12 cellular contexts compared by ENCODE assay signal in genomic region chr1:108896160-108897150, GRCh38. TPM values are rescaled to one million over a fixed set of nuclear protein-coding genes. Genes with fewer than 3 reads are reported as not detected.
DNase-seq lines count a peak whose midpoint lies in the region; ATAC-seq and TF ChIP-seq lines count a peak whose summit lies in the region.
"Had no signal": no experiment of that assay in that cellular context is flagged by ENCODE, and none has a peak within 500 bp of the region (broad histone marks: within the 10 kb centered on the region; RNA-seq: fewer than 3 reads in every experiment).

No MANE protein-coding gene starts in this region.

- H3K27me3 Mint-ChIP-seq in MCF 10A (ENCODE audit: insufficient read depth, unreplicated experiment), result no peaks in the 10 kb centered on the region
- H3K27me3 Mint-ChIP-seq in brain, result no peaks in the 10 kb centered on the region

- ATAC-seq in left lung (peak; percentile 25), HG02623 (IDR thresholded peaks at IDR 0.05; ENCODE audit: unreplicated experiment) (no peak)

- H3K4me1 Mint-ChIP-seq in MCF 10A (ENCODE audit: insufficient read depth, unreplicated experiment) (peaks cover 34% of the 10 kb centered on the region), brain (peaks cover 44% of the 10 kb centered on the region)

- H3K4me3 Mint-ChIP-seq in MCF 10A (ENCODE audit: unreplicated experiment), result no peak overlapping the region
- peak overlapping the region in 3 of 5 experiments; percentile 10 to 64 (median 57) for H3K4me3 Mint-ChIP-seq in brain
- H3K4me3 Mint-ChIP-seq: activated T-helper 1 cell treated with anti-CD3 and anti-CD28 coated beads, Interleukin-12 subunit alpha, Interleukin-12 subunit beta, Interleukin-2, Interleukin-4 antibody, amounts not matched to agents 30 ng/mL and 10 ng/mL and 1 ng/mL, durations not matched to agents 14 hours and 24 hours and 36 hours had no signal

- H3K27ac Mint-ChIP-seq in MCF 10A (ENCODE audit: low read depth, unreplicated experiment), result peak overlapping the region; percentile 67
- H3K27ac Mint-ChIP-seq in brain, result peak overlapping the region in 4 of 5 experiments; percentile 6 to 84 (median 51)
- H3K27ac Mint-ChIP-seq: activated T-helper 1 cell treated with anti-CD3 and anti-CD28 coated beads, Interleukin-12 subunit alpha, Interleukin-12 subunit beta, Interleukin-2, Interleukin-4 antibody, amounts not matched to agents 30 ng/mL and 10 ng/mL and 1 ng/mL, durations not matched to agents 14 hours and 24 hours and 36 hours had no signal

- CTCF ChIA-PET in MCF 10A (lab: Yijun Ruan, JAX), result interaction anchor here (0.6 to 9.2 kb wide), 11 partner anchors 9 to 216 kb away, joined by 3 to 255 read pairs (median 3); partner anchors contain the start of gene GPSM2

- H3K4me1 ChIP-seq in breast epithelium (peaks cover 0 to 4% of the 10 kb centered on the region in 2 donors), left lung (peaks cover 0 to 4% of the 10 kb centered on the region in 2 donors), urinary bladder (ENCODE audit: insufficient read depth) (no peaks in the 10 kb centered on the region)

- WGBS in urinary bladder, result 42% methylated on average over 10 of the region's 10 CpGs

- POLR2A ChIA-PET in MCF 10A (lab: Yijun Ruan, JAX), result interaction anchor here (0.6 to 7.9 kb wide), 23 partner anchors 10 to 319 kb away, joined by 3 to 185 read pairs (median 5); partner anchors contain the start of genes CLCC1, GPSM2 and STXBP3

- H3K9me3 ChIP-seq in breast epithelium, result no peaks in the 10 kb centered on the region
- no peaks in the 10 kb centered on the region for H3K9me3 ChIP-seq in left lung
- H3K9me3 ChIP-seq: BE2C had no signal

- no peak for TF ChIP-seq CTCF in MCF 10A (IDR thresholded peaks at IDR 0.05; ENCODE audit: unreplicated experiment)
- no peak for TF ChIP-seq CTCF in breast epithelium (IDR thresholded peaks at IDR 0.05)
- no peak for TF ChIP-seq CTCF in brain (conservative IDR thresholded peaks at IDR 0.05)
- TF ChIP-seq CTCF in left lung (IDR thresholded peaks at IDR 0.05), result no peak

- H3K4me3 ChIP-seq in breast epithelium (no peak overlapping the region), left lung (no peak overlapping the region), urinary bladder (ENCODE audit: low read depth, low read length) (no peak overlapping the region)
- H3K4me3 ChIP-seq: PC-9 had no signal

- TF ChIP-seq POLR2A in breast epithelium (IDR thresholded peaks at IDR 0.05), result no peak

- H3K36me3 Mint-ChIP-seq in MCF 10A (ENCODE audit: insufficient read depth, unreplicated experiment) (peaks cover 42% of the 10 kb centered on the region), brain (no peaks in the 10 kb centered on the region)

- H3K36me3 ChIP-seq in breast epithelium (no peaks in the 10 kb centered on the region), left lung (no peaks in the 10 kb centered on the region), urinary bladder (ENCODE audit: insufficient read depth) (no peaks in the 10 kb centered on the region)

- H3K27ac ChIP-seq in breast epithelium (no peak overlapping the region), left lung (peak overlapping the region in 1 of 2 donors; percentile 54), urinary bladder (ENCODE audit: low read depth) (peak overlapping the region; percentile 23)
- H3K27ac ChIP-seq: PC-9 had no signal

- H3K27me3 ChIP-seq in breast epithelium (no peaks in the 10 kb centered on the region), left lung (no peaks in the 10 kb centered on the region)
- H3K27me3 ChIP-seq: BE2C had no signal

- no TSS peak for BruUV-seq in MCF 10A (replicated peaks; lab: Mats Ljungman, UMichigan)

- intact Hi-C loops in MCF 10A (cut with micrococcal nuclease) (loop anchor here (5.0 kb wide), 1 partner anchor 254 kb away; no protein-coding TSS in a partner anchor), breast epithelium (cut with DNase I; ENCODE audit: low total_unique reads) (no loop called here), left lung (cut with DNase I) (loop anchor here in 1 of 2 donors (5.0 kb wide), 1 partner anchor 69 kb away; no protein-coding TSS in a partner anchor)

- DNase-seq in MCF 10A (ENCODE audit: unreplicated experiment) (no peak), breast epithelium (ENCODE audit: low spot score in 2 of 2) (no peak), left lung (no peak), NCI-H2107 treated with DMSO at 0.1 percent for 48 hours (lab: John Stamatoyannopoulos, UW; ENCODE audit: unreplicated experiment) (no peak), NCI-H1105 treated with DMSO at 0.1 percent for 48 hours (lab: John Stamatoyannopoulos, UW) (no peak)
- DNase-seq: BE2C; PC-9; stimulated activated CD4-positive, alpha-beta T cell treated with anti-CD3 and anti-CD28 coated beads, Interleukin-4, amount 100 ng/mL, for 4 hours had no signal

- no peaks in the 10 kb centered on the region for H3K9me3 Mint-ChIP-seq in MCF 10A (ENCODE audit: unreplicated experiment)
- H3K9me3 Mint-ChIP-seq in brain, result no peaks in the 10 kb centered on the region
- H3K9me3 Mint-ChIP-seq: activated T-helper 1 cell treated with anti-CD3 and anti-CD28 coated beads, Interleukin-12 subunit alpha, Interleukin-12 subunit beta, Interleukin-2, Interleukin-4 antibody, amounts not matched to agents 30 ng/mL and 10 ng/mL and 1 ng/mL, durations not matched to agents 14 hours and 24 hours and 36 hours had no signal

RNA-seq across cellular contexts. Expression of gene GPSM2, which starts 19.7 kb away (rescaled TPM):
- 61.2 and 88.7 TPM in 2 replicates for total RNA-seq in MCF 10A (2022)
- total RNA-seq in breast epithelium, result 10 to 100 TPM; 11.5 to 25.9 (median 18.1) TPM
- polyA plus RNA-seq in brain (ENCODE audit: insufficient read depth, low read depth, low replicate concordance), result 19.0 TPM
- 10 to 100 TPM; 25.1 to 27.0 TPM for total RNA-seq in left lung
- total RNA-seq in urinary bladder, result 66.4 TPM
- 5.6 TPM for polyA plus RNA-seq in urinary bladder

RNA-seq across cellular contexts. Expression of gene AKNAD1, which starts 39.6 kb away (rescaled TPM):
- total RNA-seq in MCF 10A (2022) (6.1 and 7.2 TPM in 2 replicates), breast epithelium (1 to 10 TPM; 2.3 to 4.1 (median 2.9) TPM), left lung (not detected), urinary bladder (1.8 TPM)
- polyA plus RNA-seq in brain (ENCODE audit: insufficient read depth, low read depth, low replicate concordance) (not detected), urinary bladder (1.2 TPM)
- total RNA-seq: activated T-helper 1 cell treated with anti-CD3 and anti-CD28 coated beads, Interleukin-12 subunit alpha, Interleukin-12 subunit beta, Interleukin-2, Interleukin-4 antibody, amounts not matched to agents 30 ng/mL and 10 ng/mL and 1 ng/mL, durations not matched to agents 14 hours and 24 hours and 36 hours; PC-9 had no signal
